Comparison of ENCODE assay signal across 10 cellular contexts in the genomic region with DNA sequence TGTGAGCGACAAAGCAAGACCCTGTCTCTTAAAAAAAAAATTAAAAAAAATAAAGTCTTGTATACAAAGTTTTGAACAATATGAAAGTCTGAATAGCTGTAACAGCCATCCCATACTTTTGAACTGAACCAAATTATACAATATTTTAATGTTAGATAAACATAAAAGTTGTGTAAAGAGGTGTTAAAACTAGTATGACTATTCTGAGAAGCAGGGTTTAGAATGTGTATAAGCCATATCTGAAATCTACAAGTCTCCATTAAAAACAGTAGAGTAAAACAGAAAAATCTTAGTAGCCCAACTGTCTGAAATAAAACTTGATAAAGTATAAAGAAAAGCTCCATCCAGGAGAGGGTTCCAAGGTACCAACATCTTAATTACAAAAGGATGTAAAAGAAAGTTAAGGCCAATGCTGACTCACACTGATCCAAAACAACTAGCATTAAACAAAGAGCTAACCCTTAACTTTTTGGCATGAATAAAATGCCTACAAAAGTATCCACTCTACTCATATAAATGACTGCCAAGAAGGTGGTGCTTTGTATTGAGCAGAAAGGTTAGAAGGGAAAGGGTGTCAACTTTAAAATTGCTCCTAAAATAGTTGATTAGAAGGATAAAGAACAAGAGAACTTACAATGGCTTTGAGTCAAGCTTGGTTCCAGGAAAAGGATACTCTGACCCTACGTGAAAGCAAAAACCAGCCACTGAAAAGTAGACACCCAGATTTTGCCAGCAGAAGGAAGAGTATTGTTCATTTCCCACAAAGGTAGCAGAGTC. TPM values are rescaled to one million over a fixed set of nuclear protein-coding genes. Genes with fewer than 3 reads are reported as not detected.
DNase-seq lines count a peak whose midpoint lies in the region; ATAC-seq and TF ChIP-seq lines count a peak whose summit lies in the region.
"Had no signal": no experiment of that assay in that cellular context is flagged by ENCODE, and none has a peak within 500 bp of the region (broad histone marks: within the 10 kb centered on the region; RNA-seq: fewer than 3 reads in every experiment).

No MANE protein-coding gene starts in this region.

- intact Hi-C loops in left lung (cut with DNase I) (no loop called here), thyroid gland (cut with DNase I) (no loop called here)

- no peak overlapping the region for H3K4me3 ChIP-seq in left lung
- H3K4me3 ChIP-seq in thyroid gland (replicated peaks in 1 of 3), result no peak overlapping the region
- H3K4me3 ChIP-seq: coronary artery had no signal

- H3K9me3 ChIP-seq in left lung (peaks cover 0 to 6% of the 10 kb centered on the region in 2 donors), thyroid gland (no peaks in the 10 kb centered on the region)

- H3K27ac Mint-ChIP-seq in activated T-cell treated with anti-CD3 and anti-CD28 coated beads, Interleukin-2, amount 50 U/mL, for 72 hours, result peak overlapping the region; percentile 86

- DNase-seq in activated T-cell treated with anti-CD3 and anti-CD28 coated beads, Interleukin-2, amount 50 U/mL, for 72 hours, result no peak
- no peak for DNase-seq in activated T-cell treated with anti-CD3 and anti-CD28 coated beads, Interleukin-2, amount 50 U/mL, for 1 hour
- DNase-seq in astrocyte of the hippocampus (ENCODE audit: low read depth, low spot score) (peak; percentile 52), left lung (no peak), thyroid gland (no peak), AML-193 (lab: John Stamatoyannopoulos, UW) (no peak), NCI-H146 (lab: John Stamatoyannopoulos, UW) (no peak)
- no peak for DNase-seq in stimulated activated CD8-positive, alpha-beta memory T cell treated with anti-CD3 and anti-CD28 coated beads, Interleukin-4, amount 100 ng/mL, for 48 hours
- DNase-seq: WERI-Rb-1 had no signal

- TF ChIP-seq POLR2A in thyroid gland (IDR thresholded peaks at IDR 0.05), result no peak

- peaks cover 85% of the 10 kb centered on the region for H3K4me1 Mint-ChIP-seq in activated T-cell treated with anti-CD3 and anti-CD28 coated beads, Interleukin-2, amount 50 U/mL, for 72 hours (ENCODE audit: low read depth)

- peaks cover 9 to 29% of the 10 kb centered on the region in 2 donors for H3K36me3 Mint-ChIP-seq in activated T-cell treated with anti-CD3 and anti-CD28 coated beads, Interleukin-2, amount 50 U/mL, for 72 hours (ENCODE audit: insufficient read depth in 2 of 2)

- H3K36me3 ChIP-seq in left lung (no peaks in the 10 kb centered on the region), thyroid gland (no peaks in the 10 kb centered on the region)
- H3K36me3 ChIP-seq: WERI-Rb-1 had no signal

- H3K27me3 ChIP-seq in left lung (no peaks in the 10 kb centered on the region), thyroid gland (no peaks in the 10 kb centered on the region)

- H3K4me1 ChIP-seq in left lung, result peaks cover 13 to 47% of the 10 kb centered on the region in 2 donors
- peaks cover 20 to 26% of the 10 kb centered on the region in 2 donors for H3K4me1 ChIP-seq in thyroid gland

- 49 to 56% methylated on average over 2 of the region's 2 CpGs for WGBS in thyroid gland, 2 donors

- TF ChIP-seq CTCF in left lung (IDR thresholded peaks at IDR 0.05) (no peak), thyroid gland (IDR thresholded peaks at IDR 0.05) (no peak)

- peak overlapping the region; percentile 65 to 69 for H3K4me3 Mint-ChIP-seq in activated T-cell treated with anti-CD3 and anti-CD28 coated beads, Interleukin-2, amount 50 U/mL, for 72 hours

- peak; percentile 43 to 57 for ATAC-seq in activated T-cell treated with anti-CD3 and anti-CD28 coated beads, Interleukin-2, amount 50 U/mL, for 72 hours (replicated peaks in 1 of 2)
- ATAC-seq in left lung, result peak; percentile 70

- H3K9me3 Mint-ChIP-seq in activated T-cell treated with anti-CD3 and anti-CD28 coated beads, Interleukin-2, amount 50 U/mL, for 72 hours, result peaks cover 3 to 5% of the 10 kb centered on the region in 2 donors

- H3K27ac ChIP-seq in left lung (peak overlapping the region in 1 of 2 donors; percentile 81), thyroid gland (peak overlapping the region; percentile 55 to 71 (median 56))
- H3K27ac ChIP-seq: WERI-Rb-1 had no signal

- H3K27me3 Mint-ChIP-seq in activated T-cell treated with anti-CD3 and anti-CD28 coated beads, Interleukin-2, amount 50 U/mL, for 72 hours (ENCODE audit: low read depth), result no peaks in the 10 kb centered on the region

RNA-seq across cellular contexts. Expression of gene CNOT6L, which starts 18.5 kb away (rescaled TPM):
- total RNA-seq in activated T-cell treated with anti-CD3 and anti-CD28 coated beads, Interleukin-2, amount 50 U/mL, for 72 hours, result 100 to 1,000 TPM; 209 to 223 TPM
- total RNA-seq in left lung, result 10 to 100 TPM; 35.9 to 43.5 TPM
- 10 to 100 TPM; 22.5 to 44.2 (median 35.5) TPM for total RNA-seq in thyroid gland

Comparison
In these comparisons a context has a peak if more than half of its experiments do, and no peak if none do; other contexts are left out.
1. RNA of gene CNOT6L, which starts 18.5 kb away (total RNA-seq): 209 to 223 TPM in activated T-cell treated with anti-CD3 and anti-CD28 coated beads, Interleukin-2, amount 50 U/mL, for 72 hours; 35.9 to 43.5 TPM in left lung and 22.5 to 44.2 TPM in thyroid gland; every median in the first group is over 4 times any median in the second.